Comparison of ENCODE assay signal across 16 cellular contexts in the genomic region with DNA sequence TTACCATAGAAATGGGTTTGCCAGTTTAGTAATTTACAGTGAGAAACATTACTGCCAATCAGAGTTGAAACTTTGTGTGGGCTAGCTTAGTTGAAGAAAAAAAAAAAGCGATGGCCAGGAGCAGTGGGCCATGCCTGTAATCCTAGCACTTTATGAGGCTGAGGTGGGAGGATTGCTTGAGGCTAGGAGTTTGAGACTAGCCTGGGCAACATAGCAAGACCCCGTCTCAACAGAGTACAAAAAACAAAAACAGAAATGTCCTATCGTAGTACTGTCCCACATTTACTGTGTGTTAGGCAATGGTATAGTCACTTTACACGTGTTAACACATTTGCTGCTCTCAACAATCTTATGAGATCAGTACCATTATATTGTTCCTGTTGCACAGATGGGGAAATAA. TPM values are rescaled to one million over a fixed set of nuclear protein-coding genes. Genes with fewer than 3 reads are reported as not detected.
DNase-seq lines count a peak whose midpoint lies in the region; ATAC-seq and TF ChIP-seq lines count a peak whose summit lies in the region.
"Had no signal": no experiment of that assay in that cellular context is flagged by ENCODE, and none has a peak within 500 bp of the region (broad histone marks: within the 10 kb centered on the region; RNA-seq: fewer than 3 reads in every experiment).

No MANE protein-coding gene starts in this region.

- no peaks in the 10 kb centered on the region for H3K36me3 ChIP-seq in left ventricle myocardium inferior
- no peaks in the 10 kb centered on the region for H3K36me3 ChIP-seq in heart left ventricle
- H3K36me3 ChIP-seq in esophagus squamous epithelium, result no peaks in the 10 kb centered on the region
- H3K36me3 ChIP-seq in upper lobe of left lung, result no peaks in the 10 kb centered on the region
- H3K36me3 ChIP-seq: tibial nerve had no signal

- H3K27ac Mint-ChIP-seq in WTC11, result no peak overlapping the region
- H3K27ac Mint-ChIP-seq: progenitor cell of endocrine pancreas had no signal

- no peaks in the 10 kb centered on the region for H3K36me3 Mint-ChIP-seq in WTC11
- H3K36me3 Mint-ChIP-seq: brain had no signal

- intact Hi-C loops in left ventricle myocardium inferior (cut with micrococcal nuclease) (no loop called here), heart left ventricle (cut with DNase I) (loop anchor here in 1 of 10 donors (10.0 kb wide), 1 partner anchor 54 kb away; no protein-coding TSS in a partner anchor), esophagus squamous epithelium (cut with DNase I) (no loop called here)

- DNase-seq in left ventricle myocardium inferior (no peak), heart left ventricle (no peak), WTC11 (ENCODE audit: low spot score) (no peak), esophagus squamous epithelium (lab: John Stamatoyannopoulos, UW) (no peak), upper lobe of left lung (no peak), amygdala (lab: John Stamatoyannopoulos, UW) (no peak), NCI-H146 treated with DMSO at 0.1 percent for 48 hours (lab: John Stamatoyannopoulos, UW; ENCODE audit: unreplicated experiment) (no peak), pons (ENCODE audit: low spot score) (no peak)
- DNase-seq: effector CD4-positive, alpha-beta T cell; foreskin keratinocyte; mucosa of descending colon; NCI-H2171; stimulated activated CD4-positive, alpha-beta T cell treated with anti-CD3 and anti-CD28 coated beads, Interleukin-15, amount 100 ng/mL, for 24 hours had no signal

- CTCF ChIA-PET in WTC11 (lab: Charles Lee), result no interaction called here

- no peaks in the 10 kb centered on the region for H3K9me3 Mint-ChIP-seq in WTC11
- H3K9me3 Mint-ChIP-seq: brain had no signal

- H3K27me3 Mint-ChIP-seq in WTC11 (ENCODE audit: low read depth), result no peaks in the 10 kb centered on the region; the same call in 1 of the 2 replicates
- H3K27me3 Mint-ChIP-seq: progenitor cell of endocrine pancreas had no signal

- H3K4me1 ChIP-seq in left ventricle myocardium inferior (peaks cover 83% of the 10 kb centered on the region), heart left ventricle (peaks cover 0 to 81% (median 28%) of the 10 kb centered on the region in 12 donors), esophagus squamous epithelium (peaks cover 28 to 82% (median 43%) of the 10 kb centered on the region in 3 donors), upper lobe of left lung (peaks cover 56 to 68% (median 59%) of the 10 kb centered on the region in 4 donors)

- TF ChIP-seq EP300 in upper lobe of left lung (IDR thresholded peaks at IDR 0.05), result no peak

- POLR2A ChIA-PET in WTC11 (lab: Charles Lee), result no interaction called here

- H3K27me3 ChIP-seq in left ventricle myocardium inferior (ENCODE audit: low read depth) (no peaks in the 10 kb centered on the region), heart left ventricle (no peaks in the 10 kb centered on the region), esophagus squamous epithelium (no peaks in the 10 kb centered on the region), upper lobe of left lung (no peaks in the 10 kb centered on the region)
- H3K27me3 ChIP-seq: foreskin keratinocyte, tibial nerve had no signal

- peak overlapping the region; percentile 30 for H3K4me3 ChIP-seq in left ventricle myocardium inferior
- peak overlapping the region in 3 of 12 donors; percentile 1 to 16 (median 11) for H3K4me3 ChIP-seq in heart left ventricle
- H3K4me3 ChIP-seq in esophagus squamous epithelium, result peak overlapping the region; percentile 75 to 96 (median 94)
- H3K4me3 ChIP-seq in upper lobe of left lung, result peak overlapping the region in 1 of 4 donors; percentile 78
- H3K4me3 ChIP-seq: mucosa of descending colon had no signal

- H3K4me1 Mint-ChIP-seq in WTC11, result peaks cover 52% of the 10 kb centered on the region

- ATAC-seq in heart left ventricle, result no peak
- no peak for ATAC-seq in WTC11
- ATAC-seq in upper lobe of left lung (ENCODE audit: low FRiP score in 2 of 2), result no peak
- ATAC-seq: foreskin keratinocyte, mucosa of descending colon had no signal

- no peak for TF ChIP-seq CTCF in left ventricle myocardium inferior (IDR thresholded peaks at IDR 0.05; ENCODE audit: borderline replicate concordance)
- no peak for TF ChIP-seq CTCF in heart left ventricle (IDR thresholded peaks at IDR 0.05)
- TF ChIP-seq CTCF in WTC11 (IDR thresholded peaks at IDR 0.05), result no peak
- no peak for TF ChIP-seq CTCF in esophagus squamous epithelium (IDR thresholded peaks at IDR 0.05)
- no peak for TF ChIP-seq CTCF in upper lobe of left lung (IDR thresholded peaks at IDR 0.05)

- TF ChIP-seq POLR2A in heart left ventricle (IDR thresholded peaks at IDR 0.05) (no peak), esophagus squamous epithelium (IDR thresholded peaks at IDR 0.05) (no peak), upper lobe of left lung (IDR thresholded peaks at IDR 0.05) (no peak)

- WGBS in heart left ventricle, 4 donors, result 86 to 88% (median 87%) methylated on average over 4 of the region's 4 CpGs
- WGBS in esophagus squamous epithelium, 2 donors, result 85% methylated on average over 4 of the region's 4 CpGs
- WGBS in upper lobe of left lung, 2 donors, result 57 to 67% methylated on average over 4 of the region's 4 CpGs

- H3K4me3 Mint-ChIP-seq in WTC11, result no peak overlapping the region

- H3K9me3 ChIP-seq in left ventricle myocardium inferior (replicated peaks), result no peaks in the 10 kb centered on the region
- H3K9me3 ChIP-seq in heart left ventricle, result no peaks in the 10 kb centered on the region
- no peaks in the 10 kb centered on the region for H3K9me3 ChIP-seq in esophagus squamous epithelium
- no peaks in the 10 kb centered on the region for H3K9me3 ChIP-seq in upper lobe of left lung
- H3K9me3 ChIP-seq: mucosa of descending colon, tibial nerve had no signal

- H3K27ac ChIP-seq in left ventricle myocardium inferior (replicated peaks), result peak overlapping the region; percentile 45
- peak overlapping the region in 1 of 12 donors; percentile 2 for H3K27ac ChIP-seq in heart left ventricle
- H3K27ac ChIP-seq in esophagus squamous epithelium, result peak overlapping the region in 1 of 4 donors; percentile 92
- peak overlapping the region in 3 of 4 donors; percentile 31 to 63 (median 49) for H3K27ac ChIP-seq in upper lobe of left lung
- H3K27ac ChIP-seq: foreskin keratinocyte had no signal

TF ChIP-seq in WTC11, 78 proteins besides CTCF, POLR2A, EP300 and RAD21:
- TF ChIP-seq PRRX2 (CRISPR knock-in tag; IDR thresholded peaks at IDR 0.05), result no peak
- peak; percentile 66; the same call in 1 of the 2 replicates for TF ChIP-seq ZNF121 (CRISPR knock-in tag; IDR thresholded peaks at IDR 0.05)
- TF ChIP-seq ZNF317 (CRISPR knock-in tag; IDR thresholded peaks at IDR 0.05; ENCODE audit: borderline replicate concordance, low read depth), result no peak
- TF ChIP-seq, protein P1, sequence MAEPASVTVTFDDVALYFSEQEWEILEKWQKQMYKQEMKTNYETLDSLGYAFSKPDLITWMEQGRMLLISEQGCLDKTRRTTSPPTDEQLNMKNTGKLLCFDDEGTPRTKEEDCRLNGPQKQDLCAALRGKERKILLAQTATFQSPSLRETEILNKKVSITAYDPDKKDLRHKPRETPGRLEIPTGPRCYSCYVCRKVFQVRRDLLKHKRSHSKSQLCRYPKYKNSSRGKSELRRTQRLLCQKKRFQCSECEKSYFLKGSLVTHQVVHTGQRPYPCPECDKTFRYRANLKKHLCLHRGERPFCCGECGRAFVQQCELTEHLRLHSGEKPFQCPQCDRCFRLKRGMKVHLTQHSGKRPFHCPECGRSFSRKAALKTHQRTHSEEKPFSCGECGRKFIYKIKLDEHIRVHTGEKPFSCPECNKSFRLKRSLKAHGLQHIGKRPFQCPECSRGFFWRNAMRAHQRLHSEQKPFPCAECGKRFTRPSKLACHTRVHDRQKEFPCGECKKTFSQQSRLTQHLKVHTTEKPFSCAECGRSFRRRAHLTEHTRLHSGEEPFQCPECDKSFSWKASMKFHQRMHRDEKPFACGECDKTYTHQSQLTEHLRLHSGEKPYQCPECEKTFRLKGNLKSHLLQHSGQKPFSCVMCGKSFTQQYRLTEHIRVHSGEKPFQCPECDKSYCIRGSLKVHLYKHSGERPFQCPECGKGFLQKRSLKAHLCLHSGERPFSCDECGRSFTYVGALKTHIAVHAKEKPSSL (CRISPR knock-in tag; conservative IDR thresholded peaks at IDR 0.05), result no peak
- TF ChIP-seq, protein P2, sequence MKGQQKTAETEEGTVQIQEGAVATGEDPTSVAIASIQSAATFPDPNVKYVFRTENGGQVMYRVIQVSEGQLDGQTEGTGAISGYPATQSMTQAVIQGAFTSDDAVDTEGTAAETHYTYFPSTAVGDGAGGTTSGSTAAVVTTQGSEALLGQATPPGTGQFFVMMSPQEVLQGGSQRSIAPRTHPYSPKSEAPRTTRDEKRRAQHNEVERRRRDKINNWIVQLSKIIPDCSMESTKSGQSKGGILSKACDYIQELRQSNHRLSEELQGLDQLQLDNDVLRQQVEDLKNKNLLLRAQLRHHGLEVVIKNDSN (CRISPR knock-in tag; IDR thresholded peaks at IDR 0.05), result no peak
- TF ChIP-seq, protein P3, sequence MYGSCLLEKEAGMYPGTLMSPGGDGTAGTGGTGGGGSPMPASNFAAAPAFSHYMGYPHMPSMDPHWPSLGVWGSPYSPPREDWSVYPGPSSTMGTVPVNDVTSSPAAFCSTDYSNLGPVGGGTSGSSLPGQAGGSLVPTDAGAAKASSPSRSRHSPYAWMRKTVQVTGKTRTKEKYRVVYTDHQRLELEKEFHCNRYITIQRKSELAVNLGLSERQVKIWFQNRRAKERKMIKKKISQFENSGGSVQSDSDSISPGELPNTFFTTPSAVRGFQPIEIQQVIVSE (CRISPR knock-in tag; IDR thresholded peaks at IDR 0.05; ENCODE audit: borderline replicate concordance), result no peak
- TF ChIP-seq, protein P4, sequence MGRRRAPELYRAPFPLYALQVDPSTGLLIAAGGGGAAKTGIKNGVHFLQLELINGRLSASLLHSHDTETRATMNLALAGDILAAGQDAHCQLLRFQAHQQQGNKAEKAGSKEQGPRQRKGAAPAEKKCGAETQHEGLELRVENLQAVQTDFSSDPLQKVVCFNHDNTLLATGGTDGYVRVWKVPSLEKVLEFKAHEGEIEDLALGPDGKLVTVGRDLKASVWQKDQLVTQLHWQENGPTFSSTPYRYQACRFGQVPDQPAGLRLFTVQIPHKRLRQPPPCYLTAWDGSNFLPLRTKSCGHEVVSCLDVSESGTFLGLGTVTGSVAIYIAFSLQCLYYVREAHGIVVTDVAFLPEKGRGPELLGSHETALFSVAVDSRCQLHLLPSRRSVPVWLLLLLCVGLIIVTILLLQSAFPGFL (CRISPR knock-in tag; IDR thresholded peaks at IDR 0.05; ENCODE audit: borderline replicate concordance), result no peak

RNA-seq across cellular contexts. Expression of a gene that starts 2.3 kb away (rescaled TPM):
- total RNA-seq in left ventricle myocardium inferior (18.9 TPM), heart left ventricle (10 to 100 TPM; 16.7 to 53.6 (median 23.9) TPM), WTC11 (2021) (15.0 to 17.8 TPM (median 16.1 TPM) in 3 replicates), esophagus squamous epithelium (100 to 1,000 TPM in 2 of 4 donors, 10 to 100 TPM in 2; 70.1 to 100 (median 86.0) TPM), upper lobe of left lung (10 to 100 TPM; 17.8 to 84.9 (median 48.9) TPM)
- polyA plus RNA-seq in heart left ventricle, result 10 to 100 TPM; 19.8 to 26.9 TPM

RNA-seq across cellular contexts. Expression of a gene that starts 2.6 kb away (rescaled TPM):
- total RNA-seq in left ventricle myocardium inferior, result 13.8 TPM
- total RNA-seq in heart left ventricle, result 10 to 100 TPM in 5 of 9 donors, 1 to 10 TPM in 4; 5.5 to 15.1 (median 10.6) TPM
- 10 to 100 TPM; 11.8 to 25.0 TPM for polyA plus RNA-seq in heart left ventricle
- 10.5 to 14.5 TPM (median 13.3 TPM) in 3 replicates for total RNA-seq in WTC11 (2021)
- 10 to 100 TPM; 23.1 to 36.4 (median 29.5) TPM for total RNA-seq in esophagus squamous epithelium
- 10 to 100 TPM; 17.5 to 46.6 (median 27.3) TPM for total RNA-seq in upper lobe of left lung
